Comparison of ENCODE assay signal across 1 cellular context in the genomic region with DNA sequence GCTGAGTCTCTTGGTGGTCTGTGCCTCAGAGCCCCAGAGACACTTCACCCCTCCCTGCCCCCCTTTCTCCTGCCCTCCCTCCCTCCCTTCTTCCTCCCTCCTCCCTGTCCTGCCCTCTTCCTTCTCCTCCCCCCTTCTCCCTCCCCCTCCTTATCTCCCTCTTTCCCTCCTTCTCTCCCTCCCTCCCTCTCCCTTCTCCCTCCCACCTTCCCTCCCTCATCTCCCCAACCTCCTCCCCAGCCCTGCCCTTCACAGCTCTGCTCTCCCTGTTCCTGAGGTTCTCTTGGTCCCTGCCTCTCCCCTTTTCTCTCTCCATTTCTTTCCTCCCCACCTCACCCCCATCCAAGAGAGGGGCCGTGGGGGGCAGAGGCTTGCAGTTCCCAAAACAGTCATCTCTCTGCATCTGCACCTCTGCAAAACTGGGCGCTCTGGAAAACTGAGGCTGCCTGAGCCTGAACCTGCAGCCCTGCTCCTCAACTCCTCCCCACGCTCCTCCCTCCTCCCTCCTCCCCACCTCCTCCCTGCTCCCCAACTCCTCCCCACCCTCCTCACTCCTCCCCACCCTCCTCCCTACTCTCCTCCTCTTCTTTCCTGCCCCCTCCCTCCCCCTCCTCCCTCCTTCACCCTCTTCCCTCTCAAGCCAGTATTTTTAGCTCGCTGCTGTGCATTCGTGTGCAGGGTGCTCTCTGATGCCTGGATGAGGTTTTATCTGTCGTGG.
TF ChIP-seq lines count a peak whose summit lies in the region.

No MANE protein-coding gene starts in this region.

TF ChIP-seq in K562, 482 proteins besides CTCF, POLR2A, EP300 and RAD21 (continued from another document):
- TF ChIP-seq, protein P1, sequence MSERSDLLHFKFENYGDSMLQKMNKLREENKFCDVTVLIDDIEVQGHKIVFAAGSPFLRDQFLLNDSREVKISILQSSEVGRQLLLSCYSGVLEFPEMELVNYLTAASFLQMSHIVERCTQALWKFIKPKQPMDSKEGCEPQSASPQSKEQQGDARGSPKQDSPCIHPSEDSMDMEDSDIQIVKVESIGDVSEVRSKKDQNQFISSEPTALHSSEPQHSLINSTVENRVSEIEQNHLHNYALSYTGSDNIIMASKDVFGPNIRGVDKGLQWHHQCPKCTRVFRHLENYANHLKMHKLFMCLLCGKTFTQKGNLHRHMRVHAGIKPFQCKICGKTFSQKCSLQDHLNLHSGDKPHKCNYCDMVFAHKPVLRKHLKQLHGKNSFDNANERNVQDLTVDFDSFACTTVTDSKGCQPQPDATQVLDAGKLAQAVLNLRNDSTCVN (CRISPR knock-in tag; IDR thresholded peaks at IDR 0.05), result 0 out of 2 replicates have a peak, but pooled peaks have one; percentile 25
- TF ChIP-seq, protein P2, sequence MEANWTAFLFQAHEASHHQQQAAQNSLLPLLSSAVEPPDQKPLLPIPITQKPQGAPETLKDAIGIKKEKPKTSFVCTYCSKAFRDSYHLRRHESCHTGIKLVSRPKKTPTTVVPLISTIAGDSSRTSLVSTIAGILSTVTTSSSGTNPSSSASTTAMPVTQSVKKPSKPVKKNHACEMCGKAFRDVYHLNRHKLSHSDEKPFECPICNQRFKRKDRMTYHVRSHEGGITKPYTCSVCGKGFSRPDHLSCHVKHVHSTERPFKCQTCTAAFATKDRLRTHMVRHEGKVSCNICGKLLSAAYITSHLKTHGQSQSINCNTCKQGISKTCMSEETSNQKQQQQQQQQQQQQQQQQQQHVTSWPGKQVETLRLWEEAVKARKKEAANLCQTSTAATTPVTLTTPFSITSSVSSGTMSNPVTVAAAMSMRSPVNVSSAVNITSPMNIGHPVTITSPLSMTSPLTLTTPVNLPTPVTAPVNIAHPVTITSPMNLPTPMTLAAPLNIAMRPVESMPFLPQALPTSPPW (CRISPR knock-in tag; IDR thresholded peaks at IDR 0.05), result peak; percentile 93
- peak in 1 of 2 experiments; percentile 28; a peak in 1 of 4 replicates for TF ChIP-seq MAZ (CRISPR knock-in tag; conservative IDR thresholded peaks at IDR 0.05 in 1 of 2, IDR thresholded peaks at IDR 0.05 in 1 of 2)
- TF ChIP-seq, protein P3, sequence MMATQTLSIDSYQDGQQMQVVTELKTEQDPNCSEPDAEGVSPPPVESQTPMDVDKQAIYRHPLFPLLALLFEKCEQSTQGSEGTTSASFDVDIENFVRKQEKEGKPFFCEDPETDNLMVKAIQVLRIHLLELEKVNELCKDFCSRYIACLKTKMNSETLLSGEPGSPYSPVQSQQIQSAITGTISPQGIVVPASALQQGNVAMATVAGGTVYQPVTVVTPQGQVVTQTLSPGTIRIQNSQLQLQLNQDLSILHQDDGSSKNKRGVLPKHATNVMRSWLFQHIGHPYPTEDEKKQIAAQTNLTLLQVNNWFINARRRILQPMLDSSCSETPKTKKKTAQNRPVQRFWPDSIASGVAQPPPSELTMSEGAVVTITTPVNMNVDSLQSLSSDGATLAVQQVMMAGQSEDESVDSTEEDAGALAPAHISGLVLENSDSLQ (IDR thresholded peaks at IDR 0.05), result peak; percentile 51; the same call in 1 of the 2 replicates
- peak; percentile 33; the same call in 1 of the 2 replicates for TF ChIP-seq EGR1 (conservative IDR thresholded peaks at IDR 0.05)
- TF ChIP-seq NBN (IDR thresholded peaks at IDR 0.05; ENCODE audit: low read depth), result peak; percentile 57; the same call in 1 of the 2 replicates
TF ChIP-seq in K562: peak in this region for 28.
